In the genomic region with DNA sequence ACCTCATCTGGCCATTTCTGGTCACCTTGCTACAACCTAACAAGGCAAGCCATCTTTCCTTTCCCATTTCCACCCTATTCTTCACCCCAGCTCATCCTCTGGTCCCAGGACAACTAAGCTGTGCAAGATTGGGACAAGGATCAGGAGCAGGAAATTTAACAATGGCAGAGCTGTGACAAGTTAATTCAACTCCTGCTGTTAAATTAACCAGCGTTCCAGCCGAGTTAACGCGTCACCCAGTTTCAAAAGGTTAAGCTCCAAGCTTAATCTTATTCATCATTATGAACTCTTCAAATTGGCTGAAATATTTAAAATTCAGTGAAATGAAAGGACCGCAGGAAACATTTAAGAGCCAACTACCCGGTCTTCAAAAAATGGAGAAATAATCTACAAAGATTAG, we compare ENCODE assay signal across 22 cellular contexts.
"Had no signal": no experiment of that assay in that cellular context is flagged by ENCODE, and none has a peak within 500 bp of the region (broad histone marks: within the 10 kb centered on the region; RNA-seq: fewer than 3 reads in every experiment).

No MANE protein-coding gene starts in this region.

- DNase-seq: effector memory CD8-positive, alpha-beta T cell; foreskin fibroblast; glutamatergic neuron; immature natural killer cell; kidney; left cardiac atrium; left ventricle myocardium superior; mucosa of descending colon; naive thymus-derived CD8-positive, alpha-beta T cell; ovary; right cardiac atrium; small intestine; stimulated activated CD4-positive, alpha-beta T cell treated with anti-CD3 and anti-CD28 coated beads, Interleukin-12 subunit alpha, Interleukin-12 subunit beta, amount 100 ng/mL, for 4 hours; stimulated activated naive CD4-positive, alpha-beta T cell; stomach; substantia nigra; transverse colon had no signal

- H3K9me3 ChIP-seq: esophagus muscularis mucosa, gastroesophageal sphincter, mucosa of descending colon, ovary, stomach, thoracic aorta, transverse colon had no signal

- H3K36me3 Mint-ChIP-seq: immature natural killer cell; naive thymus-derived CD8-positive, alpha-beta T cell had no signal

- H3K27me3 ChIP-seq: esophagus muscularis mucosa, gastroesophageal sphincter, ovary, stomach, transverse colon had no signal

- H3K27me3 Mint-ChIP-seq: dendritic cell treated with granulocyte-macrophage colony-stimulating factor and Interleukin-4, amounts not matched to agents 40 ng/mL and 50 ng/mL, for 4 days; effector memory CD8-positive, alpha-beta T cell had no signal

- FAIRE-seq: kidney, small intestine had no signal

- ATAC-seq: effector memory CD8-positive, alpha-beta T cell; gastroesophageal sphincter; left ventricle myocardium superior; mucosa of descending colon; naive thymus-derived CD8-positive, alpha-beta T cell; right cardiac atrium had no signal

- H3K36me3 ChIP-seq: esophagus muscularis mucosa, gastroesophageal sphincter, ovary, stomach, thoracic aorta, transverse colon had no signal

- H3K4me3 Mint-ChIP-seq: dendritic cell treated with granulocyte-macrophage colony-stimulating factor and Interleukin-4, amounts not matched to agents 40 ng/mL and 50 ng/mL, for 4 days; effector memory CD8-positive, alpha-beta T cell; immature natural killer cell; naive thymus-derived CD8-positive, alpha-beta T cell had no signal

- H3K4me1 ChIP-seq: gastroesophageal sphincter, transverse colon had no signal

- H3K27ac ChIP-seq: esophagus muscularis mucosa, gastroesophageal sphincter, ovary, stomach, thoracic aorta, transverse colon had no signal

- H3K4me3 ChIP-seq: esophagus muscularis mucosa, gastroesophageal sphincter, lung, mucosa of descending colon, ovary, stomach, thoracic aorta, transverse colon had no signal

- H3K4me1 Mint-ChIP-seq: immature natural killer cell; naive thymus-derived CD8-positive, alpha-beta T cell had no signal

- H3K27ac Mint-ChIP-seq: dendritic cell treated with granulocyte-macrophage colony-stimulating factor and Interleukin-4, amounts not matched to agents 40 ng/mL and 50 ng/mL, for 4 days; effector memory CD8-positive, alpha-beta T cell; immature natural killer cell; naive thymus-derived CD8-positive, alpha-beta T cell had no signal
